17 cellular contexts compared by ENCODE assay signal in the genomic region with DNA sequence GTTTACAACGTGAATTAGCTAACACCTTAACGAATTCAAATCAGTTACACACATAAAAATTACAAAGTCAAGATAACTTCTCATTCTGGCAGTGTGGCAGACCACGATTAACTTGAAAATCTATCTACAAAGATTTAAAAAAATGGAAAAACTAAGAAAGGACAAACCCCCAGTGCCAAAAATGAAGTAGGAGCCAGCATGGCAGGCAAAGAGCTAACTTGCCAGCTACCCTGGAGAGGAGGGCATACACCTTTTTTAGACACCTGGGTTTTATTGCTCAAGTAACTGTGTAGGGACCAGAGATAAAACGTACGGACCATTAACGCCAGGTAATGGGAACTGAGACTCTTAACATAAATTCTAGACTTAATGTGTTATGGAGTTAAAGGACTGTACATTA. TPM values are rescaled to one million over a fixed set of nuclear protein-coding genes. Genes with fewer than 3 reads are reported as not detected.
DNase-seq lines count a peak whose midpoint lies in the region; ATAC-seq and TF ChIP-seq lines count a peak whose summit lies in the region.
"Had no signal": no experiment of that assay in that cellular context is flagged by ENCODE, and none has a peak within 500 bp of the region (broad histone marks: within the 10 kb centered on the region; RNA-seq: fewer than 3 reads in every experiment).

No MANE protein-coding gene starts in this region.

- H3K36me3 ChIP-seq in Loucy (ENCODE audit: insufficient read depth, low read length) = peaks cover 3% of the 10 kb centered on the region; the same call in 1 of the 2 replicates
- peaks cover 33% of the 10 kb centered on the region for H3K36me3 ChIP-seq in neuron (ENCODE audit: insufficient read depth, low read length)
- peaks cover 34% of the 10 kb centered on the region for H3K36me3 ChIP-seq in SJCRH30

- peak overlapping the region; percentile 8 for H3K27ac Mint-ChIP-seq in activated CD8-positive, alpha-beta memory T cell treated with anti-CD3 and anti-CD28 coated beads, Interleukin-2, amount 10 ng/mL, durations not matched to agents 7 days and 5 days
- H3K27ac Mint-ChIP-seq in central memory CD8-positive, alpha-beta T cell (ENCODE audit: low read depth) = peak overlapping the region; percentile 67
- H3K27ac Mint-ChIP-seq: memory B cell had no signal

- no peaks in the 10 kb centered on the region for H3K9me2 ChIP-seq in Loucy (replicated peaks; ENCODE audit: low read depth, low read length)

- H3K4me2 ChIP-seq in Loucy (ENCODE audit: low read depth, low read length, poor library complexity, severe bottlenecking) = peak overlapping the region; percentile 90

- H3K4me3 ChIP-seq in Loucy (ENCODE audit: low read length, poor library complexity, severe bottlenecking) = peak overlapping the region; percentile 89
- peak overlapping the region; percentile 5 for H3K4me3 ChIP-seq in neuron (ENCODE audit: low read length)
- no peak overlapping the region for H3K4me3 ChIP-seq in SJCRH30

- H3K27me3 ChIP-seq in Loucy (ENCODE audit: insufficient read depth, low read length, poor library complexity, severe bottlenecking) (no peaks in the 10 kb centered on the region), neuron (ENCODE audit: insufficient read depth, low read length) (no peaks in the 10 kb centered on the region), SJCRH30 (no peaks in the 10 kb centered on the region)
- H3K27me3 ChIP-seq: suprapubic skin had no signal

- H4K20me1 ChIP-seq in Loucy (ENCODE audit: insufficient read depth, low read length, poor library complexity, severe bottlenecking) = peaks cover 74% of the 10 kb centered on the region

- no peak for TF ChIP-seq CTCF in Loucy (conservative IDR thresholded peaks at IDR 0.05; ENCODE audit: low read length)

- H3K9me3 Mint-ChIP-seq in activated CD8-positive, alpha-beta memory T cell treated with anti-CD3 and anti-CD28 coated beads, Interleukin-2, amount 10 ng/mL, durations not matched to agents 7 days and 5 days (ENCODE audit: low read depth) = no peaks in the 10 kb centered on the region
- H3K9me3 Mint-ChIP-seq in central memory CD8-positive, alpha-beta T cell = no peaks in the 10 kb centered on the region
- H3K9me3 Mint-ChIP-seq: memory B cell had no signal

- H2AFZ ChIP-seq in Loucy (ENCODE audit: low read length) = no peak overlapping the region
- no peak overlapping the region for H2AFZ ChIP-seq in neuron (ENCODE audit: low read depth, low read length)

- H3K4me1 ChIP-seq in Loucy (ENCODE audit: insufficient read depth, low read length, poor library complexity, severe bottlenecking) (peaks cover 41% of the 10 kb centered on the region), neuron (ENCODE audit: insufficient read depth, low read length) (peaks cover 23% of the 10 kb centered on the region), SJCRH30 (peaks cover 8% of the 10 kb centered on the region; the same call in 1 of the 2 replicates)

- H3K9me3 ChIP-seq in Loucy (ENCODE audit: insufficient read depth, low read depth, low read length) = no peaks in the 10 kb centered on the region
- no peaks in the 10 kb centered on the region for H3K9me3 ChIP-seq in neuron (ENCODE audit: low read length)
- no peaks in the 10 kb centered on the region for H3K9me3 ChIP-seq in SJCRH30 (replicated peaks)
- H3K9me3 ChIP-seq: suprapubic skin had no signal

- H3K27me3 Mint-ChIP-seq in activated CD8-positive, alpha-beta memory T cell treated with anti-CD3 and anti-CD28 coated beads, Interleukin-2, amount 10 ng/mL, durations not matched to agents 7 days and 5 days = no peaks in the 10 kb centered on the region
- H3K27me3 Mint-ChIP-seq in central memory CD8-positive, alpha-beta T cell = no peaks in the 10 kb centered on the region
- H3K27me3 Mint-ChIP-seq: memory B cell had no signal

- peak overlapping the region; percentile 91 for H3K9ac ChIP-seq in Loucy (ENCODE audit: low read depth, low read length, poor library complexity, severe bottlenecking)

- DNase-seq in activated CD8-positive, alpha-beta memory T cell treated with anti-CD3 and anti-CD28 coated beads, Interleukin-2, amount 10 ng/mL, durations not matched to agents 7 days and 5 days = no peak
- DNase-seq in activated CD8-positive, alpha-beta memory T cell treated with anti-CD3 and anti-CD28 coated beads for 24 hours = no peak
- no peak for DNase-seq in central memory CD8-positive, alpha-beta T cell (ENCODE audit: low spot score in 2 of 2)
- DNase-seq in SJCRH30 (no peak), NOMO-1 treated with dmso at 0.1 percent for 144 hours (lab: John Stamatoyannopoulos, UW; ENCODE audit: unreplicated experiment) (no peak)
- DNase-seq: anterior cingulate cortex, dermis blood vessel endothelial cell, DMS 273 treated with DMSO at 0.1 percent for 48 hours, NCI-H2081 treated with DMSO at 0.1 percent for 48 hours, SIG-M5 had no signal

- peaks cover 69% of the 10 kb centered on the region for H3K4me1 Mint-ChIP-seq in activated CD8-positive, alpha-beta memory T cell treated with anti-CD3 and anti-CD28 coated beads, Interleukin-2, amount 10 ng/mL, durations not matched to agents 7 days and 5 days
- H3K4me1 Mint-ChIP-seq in central memory CD8-positive, alpha-beta T cell = peaks cover 61% of the 10 kb centered on the region

- peaks cover 37% of the 10 kb centered on the region for H3K36me3 Mint-ChIP-seq in activated CD8-positive, alpha-beta memory T cell treated with anti-CD3 and anti-CD28 coated beads, Interleukin-2, amount 10 ng/mL, durations not matched to agents 7 days and 5 days
- peaks cover 26% of the 10 kb centered on the region for H3K36me3 Mint-ChIP-seq in central memory CD8-positive, alpha-beta T cell (ENCODE audit: insufficient read depth)

- H3K4me3 Mint-ChIP-seq in activated CD8-positive, alpha-beta memory T cell treated with anti-CD3 and anti-CD28 coated beads, Interleukin-2, amount 10 ng/mL, durations not matched to agents 7 days and 5 days = peak overlapping the region; percentile 12
- peak overlapping the region; percentile 23 for H3K4me3 Mint-ChIP-seq in central memory CD8-positive, alpha-beta T cell
- H3K4me3 Mint-ChIP-seq: memory B cell had no signal

- 0 out of 2 replicates have a peak, but pooled peaks cover 4% of the 10 kb centered on the region for H3F3A ChIP-seq in Loucy (ENCODE audit: low read depth)

- peaks cover 74% of the 10 kb centered on the region for H3K79me2 ChIP-seq in Loucy (ENCODE audit: insufficient read depth, low read length)

- ATAC-seq in activated CD8-positive, alpha-beta memory T cell treated with anti-CD3 and anti-CD28 coated beads, Interleukin-2, amount 10 ng/mL, durations not matched to agents 7 days and 5 days = no peak
- no peak for ATAC-seq in central memory CD8-positive, alpha-beta T cell (replicated peaks; ENCODE audit: extremely low read depth, poor library complexity, severe bottlenecking)
- no peak for ATAC-seq in GM19351 (IDR thresholded peaks at IDR 0.05; ENCODE audit: unreplicated experiment)

- no peak overlapping the region for H3K27ac ChIP-seq in SJCRH30
- H3K27ac ChIP-seq: HL-60, suprapubic skin had no signal

- CTCF ChIA-PET in activated CD8-positive, alpha-beta memory T cell treated with anti-CD3 and anti-CD28 coated beads, Interleukin-2, amount 10 ng/mL, durations not matched to agents 7 days and 5 days (lab: Charles Lee) = interaction anchor here (0.7 to 11.7 kb wide), 2 partner anchors 47 to 65 kb away, joined by 3 to 368 read pairs; a partner anchor contains a TSS

RNA-seq across cellular contexts. Expression of a gene that starts 2.5 kb away (rescaled TPM):
- total RNA-seq in activated CD8-positive, alpha-beta memory T cell treated with anti-CD3 and anti-CD28 coated beads, Interleukin-2, amount 10 ng/mL, durations not matched to agents 7 days and 5 days = 100 to 1,000 TPM; 333 to 366 TPM
- total RNA-seq in SJCRH30 (2014; rRNA removed; shearing (Covaris generic)) = 43.9 and 60.6 TPM in 2 replicates

RNA-seq across cellular contexts. Expression of a gene that starts 16.3 kb away (rescaled TPM):
- not detected for total RNA-seq in activated CD8-positive, alpha-beta memory T cell treated with anti-CD3 and anti-CD28 coated beads, Interleukin-2, amount 10 ng/mL, durations not matched to agents 7 days and 5 days
- total RNA-seq in SJCRH30 (2014; rRNA removed; shearing (Covaris generic)) = not detected in 2 replicates

RNA-seq across cellular contexts. Expression of a gene that starts 51.1 kb away (rescaled TPM):
- total RNA-seq in activated CD8-positive, alpha-beta memory T cell treated with anti-CD3 and anti-CD28 coated beads, Interleukin-2, amount 10 ng/mL, durations not matched to agents 7 days and 5 days = not detected
- total RNA-seq in SJCRH30 (2014; rRNA removed; shearing (Covaris generic)) = not detected in 2 replicates
- total RNA-seq: dermis blood vessel endothelial cell, M059J, suprapubic skin had no signal

RNA-seq across cellular contexts. Expression of a gene that starts 56.9 kb away (rescaled TPM):
- 1 to 10 TPM; 6.4 to 6.7 TPM for total RNA-seq in activated CD8-positive, alpha-beta memory T cell treated with anti-CD3 and anti-CD28 coated beads, Interleukin-2, amount 10 ng/mL, durations not matched to agents 7 days and 5 days
- not detected in 2 replicates for total RNA-seq in SJCRH30 (2014; rRNA removed; shearing (Covaris generic))
- total RNA-seq: dermis blood vessel endothelial cell, M059J, suprapubic skin had no signal

RNA-seq across cellular contexts. Expression of a gene that starts 58.7 kb away (rescaled TPM):
- not detected for total RNA-seq in activated CD8-positive, alpha-beta memory T cell treated with anti-CD3 and anti-CD28 coated beads, Interleukin-2, amount 10 ng/mL, durations not matched to agents 7 days and 5 days
- total RNA-seq in SJCRH30 (2014; rRNA removed; shearing (Covaris generic)) = not detected in 2 replicates
- total RNA-seq: M059J had no signal
